20 cellular contexts compared by ENCODE assay signal in genomic region chr12:116666305-116666673, GRCh38.
DNase-seq lines count a peak whose midpoint lies in the region; ATAC-seq, FAIRE-seq and TF ChIP-seq lines count a peak whose summit lies in the region.
"Had no signal": no experiment of that assay in that cellular context is flagged by ENCODE, and none has a peak within 500 bp of the region (broad histone marks: within the 10 kb centered on the region; RNA-seq: fewer than 3 reads in every experiment).

No MANE protein-coding gene starts in this region.

- FAIRE-seq in pancreas (lab: Jason Lieb, UNC): no peak
- FAIRE-seq: HTR-8/SVneo had no signal

- H3F3A ChIP-seq in GM23338 (replicated peaks; ENCODE audit: low read depth): no peaks in the 10 kb centered on the region

- H3K9me2 ChIP-seq in GM23338 (ENCODE audit: insufficient read depth): no peaks in the 10 kb centered on the region

- H3K79me2 ChIP-seq in GM23338 (replicated peaks; ENCODE audit: insufficient read depth): no peaks in the 10 kb centered on the region
- H3K79me2 ChIP-seq in parathyroid adenoma: no peaks in the 10 kb centered on the region

- peaks cover 20% of the 10 kb centered on the region for H3K4me1 ChIP-seq in GM23338 (ENCODE audit: insufficient read depth)
- no peaks in the 10 kb centered on the region for H3K4me1 ChIP-seq in HEK293 (ENCODE audit: control insufficient read depth, insufficient read depth, low read length)
- H3K4me1 ChIP-seq in iPS-20b (ENCODE audit: insufficient read depth, low read length): peaks cover 14% of the 10 kb centered on the region; the same call in 1 of the 2 replicates
- H3K4me1 ChIP-seq in parathyroid adenoma: peaks cover 3% of the 10 kb centered on the region
- peaks cover 0 to 6% (median 4%) of the 10 kb centered on the region in 3 donors for H3K4me1 ChIP-seq in pancreas
- H3K4me1 ChIP-seq: SJCRH30 had no signal

- H3K4me3 ChIP-seq in GM23338: no peak overlapping the region
- H3K4me3 ChIP-seq in HEK293 (ENCODE audit: low read depth, low read length): no peak overlapping the region
- no peak overlapping the region for H3K4me3 ChIP-seq in iPS-20b (ENCODE audit: low read length)
- no peak overlapping the region for H3K4me3 ChIP-seq in parathyroid adenoma (ENCODE audit: low read depth, low read length)
- no peak overlapping the region for H3K4me3 ChIP-seq in pancreas
- H3K4me3 ChIP-seq: Peyer's patch, SJCRH30 had no signal

- no peaks in the 10 kb centered on the region; the same call in 2 of the 3 replicates for H3K9me3 Mint-ChIP-seq in GM23338
- H3K9me3 Mint-ChIP-seq: CD4-positive, CD25-positive, alpha-beta regulatory T cell had no signal

- TF ChIP-seq CTCF in GM23338 (conservative IDR thresholded peaks at IDR 0.05; ENCODE audit: low read depth in 2 of 2) (no peak), HEK293 (tag by site-specific recombination; IDR thresholded peaks at IDR 0.05) (no peak), parathyroid adenoma (IDR thresholded peaks at IDR 0.05) (no peak), pancreas (IDR thresholded peaks at IDR 0.05) (no peak), omental fat pad (IDR thresholded peaks at IDR 0.05) (no peak)

- CTCF ChIA-PET in HEK293 (lab: Yijun Ruan, JAX): no interaction called here

- peak overlapping the region; percentile 94 for H2AFZ ChIP-seq in GM23338
- H2AFZ ChIP-seq in parathyroid adenoma: no peak overlapping the region

- H3K36me3 Mint-ChIP-seq in GM23338 (ENCODE audit: low read depth): no peaks in the 10 kb centered on the region

- H3K4me1 Mint-ChIP-seq in GM23338: peaks cover 37% of the 10 kb centered on the region
- H3K4me1 Mint-ChIP-seq: CD4-positive, CD25-positive, alpha-beta regulatory T cell had no signal

- H3K4me2 ChIP-seq in GM23338 (peak overlapping the region; percentile 55; the same call in 1 of the 2 replicates), parathyroid adenoma (ENCODE audit: low read length) (no peak overlapping the region)

- WGBS in pancreas, 2 donors: 81 to 93% methylated on average over 10 of the region's 10 CpGs

- intact Hi-C loops in pancreas (cut with DNase I): no loop called here

- DNase-seq in GM23338 (ENCODE audit: low spot score): peak; percentile 35
- no peak for DNase-seq in pancreas
- no peak for DNase-seq in NCI-H2171 (lab: John Stamatoyannopoulos, UW)
- DNase-seq in omental fat pad (ENCODE audit: low spot score): no peak
- DNase-seq: CD4-positive, CD25-positive, alpha-beta regulatory T cell; EL; GF-D8; HCEC 1CT; NCI-H1105 treated with DMSO at 0.1 percent for 48 hours; NCI-H2029 treated with DMSO at 0.1 percent for 48 hours; NCI-H2171 treated with DMSO at 0.1 percent for 48 hours; NCI-H526; Peyer's patch; SJCRH30 had no signal

- H3K27me3 ChIP-seq in GM23338 (ENCODE audit: insufficient read depth) (no peaks in the 10 kb centered on the region), iPS-20b (ENCODE audit: insufficient read depth, low read length) (no peaks in the 10 kb centered on the region; the same call in 1 of the 2 replicates), parathyroid adenoma (ENCODE audit: control insufficient read depth, insufficient read depth, low read length) (no peaks in the 10 kb centered on the region), pancreas (no peaks in the 10 kb centered on the region)
- H3K27me3 ChIP-seq: Peyer's patch, SJCRH30 had no signal

- no peaks in the 10 kb centered on the region for H4K20me1 ChIP-seq in GM23338 (replicated peaks; ENCODE audit: insufficient read depth)

- H3K27ac Mint-ChIP-seq in GM23338: peak overlapping the region; percentile 53; the same call in 1 of the 2 replicates
- H3K27ac Mint-ChIP-seq: IgD-negative memory B cell had no signal

- H3K27ac ChIP-seq in GM23338 (ENCODE audit: low read depth) (no peak overlapping the region), HEK293 (ENCODE audit: extremely low read depth, low read depth, low read length) (no peak overlapping the region), iPS-20b (ENCODE audit: low read length) (no peak overlapping the region), parathyroid adenoma (peak overlapping the region; percentile 51), pancreas (no peak overlapping the region)
- H3K27ac ChIP-seq: SJCRH30 had no signal

- H3K27me3 Mint-ChIP-seq in GM23338 (ENCODE audit: insufficient read depth, low read depth, poor library complexity): peaks cover 13% of the 10 kb centered on the region

- H3K36me3 ChIP-seq in GM23338 (ENCODE audit: insufficient read depth) (no peaks in the 10 kb centered on the region), HEK293 (ENCODE audit: control insufficient read depth in 2 of 2, insufficient read depth in 1 of 2, low read length in 2 of 2) (no peaks in the 10 kb centered on the region), iPS-20b (ENCODE audit: insufficient read depth, low read depth, low read length) (no peaks in the 10 kb centered on the region), parathyroid adenoma (ENCODE audit: control insufficient read depth, insufficient read depth, low read length) (no peaks in the 10 kb centered on the region), pancreas (no peaks in the 10 kb centered on the region)
- H3K36me3 ChIP-seq: Peyer's patch, SJCRH30 had no signal

- H3K9ac ChIP-seq in iPS-20b (ENCODE audit: low read depth, low read length) (peak overlapping the region; percentile 26; the same call in 1 of the 2 replicates), parathyroid adenoma (no peak overlapping the region)

- H3K9me3 ChIP-seq in HEK293 (ENCODE audit: control insufficient read depth, insufficient read depth, low read depth, low read length): no peaks in the 10 kb centered on the region
- H3K9me3 ChIP-seq in iPS-20b (ENCODE audit: insufficient read depth, low read depth, low read length): no peaks in the 10 kb centered on the region
- H3K9me3 ChIP-seq in parathyroid adenoma (ENCODE audit: control insufficient read depth, low read length): no peaks in the 10 kb centered on the region
- no peaks in the 10 kb centered on the region for H3K9me3 ChIP-seq in pancreas
- H3K9me3 ChIP-seq: Peyer's patch, SJCRH30 had no signal

- ATAC-seq in GM23338 (peak; percentile 60), pancreas (no peak), HG03439 (IDR thresholded peaks at IDR 0.05; ENCODE audit: unreplicated experiment) (no peak), omental fat pad (ENCODE audit: low FRiP score) (no peak)

- POLR2A ChIA-PET in HEK293 (lab: Yijun Ruan, JAX): no interaction called here

- no peak overlapping the region for H3K4me3 Mint-ChIP-seq in GM23338
- H3K4me3 Mint-ChIP-seq: CD4-positive, CD25-positive, alpha-beta regulatory T cell; IgD-negative memory B cell had no signal

TF ChIP-seq in GM23338, 12 proteins besides CTCF, POLR2A, EP300 and RAD21 (continues in another document):
- no peak for TF ChIP-seq EZH2 (IDR thresholded peaks at IDR 0.05; ENCODE audit: low read depth, unreplicated experiment)
- no peak for TF ChIP-seq ETS1 (IDR thresholded peaks at IDR 0.05)
- TF ChIP-seq EZH2phosphoT487 (IDR thresholded peaks at IDR 0.05; ENCODE audit: unreplicated experiment): no peak
- TF ChIP-seq POLR2AphosphoS5 (IDR thresholded peaks at IDR 0.05; ENCODE audit: low read depth): no peak
- TF ChIP-seq ZNF331 (CRISPR knock-in tag; IDR thresholded peaks at IDR 0.05; ENCODE audit: low read depth): no peak
- no peak for TF ChIP-seq JUNB (IDR thresholded peaks at IDR 0.05; ENCODE audit: unreplicated experiment)

TF ChIP-seq in HEK293, 187 proteins besides CTCF, POLR2A, EP300 and RAD21:
- no peak for TF ChIP-seq GLIS1 (tag by site-specific recombination; IDR thresholded peaks at IDR 0.05)
- TF ChIP-seq ZNF169 (tag by site-specific recombination; IDR thresholded peaks at IDR 0.05): no peak
- no peak for TF ChIP-seq REPIN1 (tag by site-specific recombination; IDR thresholded peaks at IDR 0.05; ENCODE audit: low read depth)
- TF ChIP-seq ZNF133 (tag by site-specific recombination; IDR thresholded peaks at IDR 0.05): 0 out of 2 replicates have a peak, but pooled peaks have one; percentile 46
